Comparison of ENCODE assay signal across 1 cellular context in genomic region chr17:36641877-36642845, GRCh38.
TF ChIP-seq lines count a peak whose summit lies in the region.

No MANE protein-coding gene starts in this region.

TF ChIP-seq in HEK293, 187 proteins besides CTCF, POLR2A, EP300 and RAD21 (continued from another document and continues in another):
- TF ChIP-seq KLF16 (tag by site-specific recombination; IDR thresholded peaks at IDR 0.05) (peak; percentile 14; the same call in 1 of the 2 replicates), HOXD13 (CRISPR knock-in tag; IDR thresholded peaks at IDR 0.05; ENCODE audit: borderline replicate concordance) (no peak), MYNN (tag by site-specific recombination; IDR thresholded peaks at IDR 0.05; ENCODE audit: borderline replicate concordance) (no peak), ZNF433 (tag by site-specific recombination; IDR thresholded peaks at IDR 0.05; ENCODE audit: low read depth) (no peak), MEIS1 (CRISPR knock-in tag; IDR thresholded peaks at IDR 0.05; ENCODE audit: borderline replicate concordance) (no peak), ZNF324 (tag by site-specific recombination; IDR thresholded peaks at IDR 0.05) (no peak), ZNF639 (tag by site-specific recombination; IDR thresholded peaks at IDR 0.05) (no peak), ZNF701 (tag by site-specific recombination; IDR thresholded peaks at IDR 0.05) (no peak), EGR2 (tag by site-specific recombination; IDR thresholded peaks at IDR 0.05; ENCODE audit: low read depth) (peak; percentile 82), ZNF157 (tag by site-specific recombination; IDR thresholded peaks at IDR 0.05) (no peak), ZNF623 (tag by site-specific recombination; IDR thresholded peaks at IDR 0.05) (no peak), ZNF184 (tag by site-specific recombination; IDR thresholded peaks at IDR 0.05) (no peak), BCL11B (tag by site-specific recombination; IDR thresholded peaks at IDR 0.05; ENCODE audit: low read depth) (no peak), SP3 (tag by site-specific recombination; IDR thresholded peaks at IDR 0.05) (peak; percentile 62), MZF1 (tag by site-specific recombination; IDR thresholded peaks at IDR 0.05; ENCODE audit: borderline replicate concordance) (0 out of 2 replicates have a peak, but pooled peaks have one; percentile 24), ZNF2 (tag by site-specific recombination; IDR thresholded peaks at IDR 0.05) (no peak), SCRT1 (tag by site-specific recombination; IDR thresholded peaks at IDR 0.05; ENCODE audit: borderline replicate concordance) (peak; percentile 39; the same call in 1 of the 2 replicates), KLF9 (tag by site-specific recombination; IDR thresholded peaks at IDR 0.05; ENCODE audit: low read depth) (no peak), ZNF558 (tag by site-specific recombination; IDR thresholded peaks at IDR 0.05) (no peak), ZNF747 (tag by site-specific recombination; IDR thresholded peaks at IDR 0.05) (no peak), ZIC2 (tag by site-specific recombination; IDR thresholded peaks at IDR 0.05) (0 out of 2 replicates have a peak, but pooled peaks have one; percentile 32), ZNF341 (tag by site-specific recombination; IDR thresholded peaks at IDR 0.05; ENCODE audit: low read depth) (peak; percentile 63; the same call in 1 of the 2 replicates), ZNF626 (tag by site-specific recombination; IDR thresholded peaks at IDR 0.05) (no peak), YY2 (tag by site-specific recombination; IDR thresholded peaks at IDR 0.05) (no peak), KLF1 (tag by site-specific recombination; IDR thresholded peaks at IDR 0.05) (peak; percentile 95), ZNF266 (tag by site-specific recombination; IDR thresholded peaks at IDR 0.05; ENCODE audit: low read depth) (no peak), ZBTB20 (tag by site-specific recombination; IDR thresholded peaks at IDR 0.05) (peak; percentile 58), ZNF423 (tag by site-specific recombination; IDR thresholded peaks at IDR 0.05) (peak; percentile 7; the same call in 1 of the 2 replicates), ZEB2 (tag by site-specific recombination; IDR thresholded peaks at IDR 0.05) (no peak), PATZ1 (tag by site-specific recombination; IDR thresholded peaks at IDR 0.05) (no peak; the same call in none of the 2 replicates), ZNF394 (tag by site-specific recombination; IDR thresholded peaks at IDR 0.05; ENCODE audit: borderline replicate concordance) (no peak), ZFP69B (tag by site-specific recombination; IDR thresholded peaks at IDR 0.05) (no peak), ZNF24 (tag by site-specific recombination; IDR thresholded peaks at IDR 0.05) (no peak), ZNF76 (tag by site-specific recombination; IDR thresholded peaks at IDR 0.05; ENCODE audit: borderline replicate concordance, low read depth) (no peak), ZFP37 (tag by site-specific recombination; IDR thresholded peaks at IDR 0.05) (no peak), ZNF785 (tag by site-specific recombination; IDR thresholded peaks at IDR 0.05) (no peak), SETDB1 (IDR thresholded peaks at IDR 0.05; ENCODE audit: insufficient read length, low read length) (no peak), ZNF561 (tag by site-specific recombination; IDR thresholded peaks at IDR 0.05; ENCODE audit: borderline replicate concordance) (no peak), GLIS2 (tag by site-specific recombination; IDR thresholded peaks at IDR 0.05) (peak; percentile 13; the same call in 1 of the 2 replicates), KLF8 (tag by site-specific recombination; IDR thresholded peaks at IDR 0.05) (no peak; the same call in 1 of the 2 replicates), ZNF23 (tag by site-specific recombination; IDR thresholded peaks at IDR 0.05; ENCODE audit: borderline replicate concordance) (no peak), ZNF19 (tag by site-specific recombination; IDR thresholded peaks at IDR 0.05; ENCODE audit: low read depth) (no peak), ZNF473 (tag by site-specific recombination; IDR thresholded peaks at IDR 0.05) (no peak), ZNF529 (tag by site-specific recombination; IDR thresholded peaks at IDR 0.05; ENCODE audit: insufficient replicate concordance) (no peak), SP2 (tag by site-specific recombination; IDR thresholded peaks at IDR 0.05) (peak; percentile 15; the same call in 1 of the 2 replicates), ZFP3 (tag by site-specific recombination; IDR thresholded peaks at IDR 0.05; ENCODE audit: low read depth) (no peak), ZNF624 (tag by site-specific recombination; IDR thresholded peaks at IDR 0.05) (no peak), ZNF335 (tag by site-specific recombination; conservative IDR thresholded peaks at IDR 0.05) (peak; percentile 53), ZNF354C (tag by site-specific recombination; IDR thresholded peaks at IDR 0.05; ENCODE audit: borderline replicate concordance, low read depth) (no peak), ZNF521 (tag by site-specific recombination; IDR thresholded peaks at IDR 0.05) (no peak), ZNF169 (tag by site-specific recombination; IDR thresholded peaks at IDR 0.05) (no peak), ZNF768 (tag by site-specific recombination; IDR thresholded peaks at IDR 0.05) (no peak), ZNF670 (tag by site-specific recombination; IDR thresholded peaks at IDR 0.05; ENCODE audit: low read depth) (no peak), OSR2 (tag by site-specific recombination; IDR thresholded peaks at IDR 0.05) (no peak; the same call in 1 of the 2 replicates), GLIS1 (tag by site-specific recombination; IDR thresholded peaks at IDR 0.05) (no peak), ZSCAN30 (tag by site-specific recombination; IDR thresholded peaks at IDR 0.05) (no peak), ZNF146 (tag by site-specific recombination; IDR thresholded peaks at IDR 0.05) (no peak)
- TF ChIP-seq, protein P1, sequence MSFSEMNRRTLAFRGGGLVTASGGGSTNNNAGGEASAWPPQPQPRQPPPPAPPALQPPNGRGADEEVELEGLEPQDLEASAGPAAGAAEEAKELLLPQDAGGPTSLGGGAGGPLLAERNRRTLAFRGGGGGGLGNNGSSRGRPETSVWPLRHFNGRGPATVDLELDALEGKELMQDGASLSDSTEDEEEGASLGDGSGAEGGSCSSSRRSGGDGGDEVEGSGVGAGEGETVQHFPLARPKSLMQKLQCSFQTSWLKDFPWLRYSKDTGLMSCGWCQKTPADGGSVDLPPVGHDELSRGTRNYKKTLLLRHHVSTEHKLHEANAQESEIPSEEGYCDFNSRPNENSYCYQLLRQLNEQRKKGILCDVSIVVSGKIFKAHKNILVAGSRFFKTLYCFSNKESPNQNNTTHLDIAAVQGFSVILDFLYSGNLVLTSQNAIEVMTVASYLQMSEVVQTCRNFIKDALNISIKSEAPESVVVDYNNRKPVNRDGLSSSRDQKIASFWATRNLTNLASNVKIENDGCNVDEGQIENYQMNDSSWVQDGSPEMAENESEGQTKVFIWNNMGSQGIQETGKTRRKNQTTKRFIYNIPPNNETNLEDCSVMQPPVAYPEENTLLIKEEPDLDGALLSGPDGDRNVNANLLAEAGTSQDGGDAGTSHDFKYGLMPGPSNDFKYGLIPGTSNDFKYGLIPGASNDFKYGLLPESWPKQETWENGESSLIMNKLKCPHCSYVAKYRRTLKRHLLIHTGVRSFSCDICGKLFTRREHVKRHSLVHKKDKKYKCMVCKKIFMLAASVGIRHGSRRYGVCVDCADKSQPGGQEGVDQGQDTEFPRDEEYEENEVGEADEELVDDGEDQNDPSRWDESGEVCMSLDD (tag by site-specific recombination; IDR thresholded peaks at IDR 0.05) = peak; percentile 30; the same call in 1 of the 2 replicates
- TF ChIP-seq, protein P2, sequence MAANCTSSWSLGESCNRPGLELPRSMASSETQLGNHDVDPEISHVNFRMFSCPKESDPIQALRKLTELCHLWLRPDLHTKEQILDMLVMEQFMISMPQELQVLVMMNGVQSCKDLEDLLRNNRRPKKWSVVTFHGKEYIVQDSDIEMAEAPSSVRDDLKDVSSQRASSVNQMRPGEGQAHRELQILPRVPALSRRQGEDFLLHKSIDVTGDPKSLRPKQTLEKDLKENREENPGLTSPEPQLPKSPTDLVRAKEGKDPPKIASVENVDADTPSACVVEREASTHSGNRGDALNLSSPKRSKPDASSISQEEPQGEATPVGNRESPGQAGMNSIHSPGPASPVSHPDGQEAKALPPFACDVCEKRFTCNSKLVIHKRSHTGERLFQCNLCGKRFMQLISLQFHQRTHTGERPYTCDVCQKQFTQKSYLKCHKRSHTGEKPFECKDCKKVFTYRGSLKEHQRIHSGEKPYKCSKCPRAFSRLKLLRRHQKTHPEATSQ (tag by site-specific recombination; IDR thresholded peaks at IDR 0.05) = no peak
- TF ChIP-seq, protein P3, sequence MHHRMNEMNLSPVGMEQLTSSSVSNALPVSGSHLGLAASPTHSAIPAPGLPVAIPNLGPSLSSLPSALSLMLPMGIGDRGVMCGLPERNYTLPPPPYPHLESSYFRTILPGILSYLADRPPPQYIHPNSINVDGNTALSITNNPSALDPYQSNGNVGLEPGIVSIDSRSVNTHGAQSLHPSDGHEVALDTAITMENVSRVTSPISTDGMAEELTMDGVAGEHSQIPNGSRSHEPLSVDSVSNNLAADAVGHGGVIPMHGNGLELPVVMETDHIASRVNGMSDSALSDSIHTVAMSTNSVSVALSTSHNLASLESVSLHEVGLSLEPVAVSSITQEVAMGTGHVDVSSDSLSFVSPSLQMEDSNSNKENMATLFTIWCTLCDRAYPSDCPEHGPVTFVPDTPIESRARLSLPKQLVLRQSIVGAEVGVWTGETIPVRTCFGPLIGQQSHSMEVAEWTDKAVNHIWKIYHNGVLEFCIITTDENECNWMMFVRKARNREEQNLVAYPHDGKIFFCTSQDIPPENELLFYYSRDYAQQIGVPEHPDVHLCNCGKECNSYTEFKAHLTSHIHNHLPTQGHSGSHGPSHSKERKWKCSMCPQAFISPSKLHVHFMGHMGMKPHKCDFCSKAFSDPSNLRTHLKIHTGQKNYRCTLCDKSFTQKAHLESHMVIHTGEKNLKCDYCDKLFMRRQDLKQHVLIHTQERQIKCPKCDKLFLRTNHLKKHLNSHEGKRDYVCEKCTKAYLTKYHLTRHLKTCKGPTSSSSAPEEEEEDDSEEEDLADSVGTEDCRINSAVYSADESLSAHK (tag by site-specific recombination; IDR thresholded peaks at IDR 0.05) = no peak
- TF ChIP-seq, protein P4, sequence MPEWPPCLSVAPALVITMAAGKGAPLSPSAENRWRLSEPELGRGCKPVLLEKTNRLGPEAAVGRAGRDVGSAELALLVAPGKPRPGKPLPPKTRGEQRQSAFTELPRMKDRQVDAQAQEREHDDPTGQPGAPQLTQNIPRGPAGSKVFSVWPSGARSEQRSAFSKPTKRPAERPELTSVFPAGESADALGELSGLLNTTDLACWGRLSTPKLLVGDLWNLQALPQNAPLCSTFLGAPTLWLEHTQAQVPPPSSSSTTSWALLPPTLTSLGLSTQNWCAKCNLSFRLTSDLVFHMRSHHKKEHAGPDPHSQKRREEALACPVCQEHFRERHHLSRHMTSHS (tag by site-specific recombination; IDR thresholded peaks at IDR 0.05) = no peak
- TF ChIP-seq, protein P5, sequence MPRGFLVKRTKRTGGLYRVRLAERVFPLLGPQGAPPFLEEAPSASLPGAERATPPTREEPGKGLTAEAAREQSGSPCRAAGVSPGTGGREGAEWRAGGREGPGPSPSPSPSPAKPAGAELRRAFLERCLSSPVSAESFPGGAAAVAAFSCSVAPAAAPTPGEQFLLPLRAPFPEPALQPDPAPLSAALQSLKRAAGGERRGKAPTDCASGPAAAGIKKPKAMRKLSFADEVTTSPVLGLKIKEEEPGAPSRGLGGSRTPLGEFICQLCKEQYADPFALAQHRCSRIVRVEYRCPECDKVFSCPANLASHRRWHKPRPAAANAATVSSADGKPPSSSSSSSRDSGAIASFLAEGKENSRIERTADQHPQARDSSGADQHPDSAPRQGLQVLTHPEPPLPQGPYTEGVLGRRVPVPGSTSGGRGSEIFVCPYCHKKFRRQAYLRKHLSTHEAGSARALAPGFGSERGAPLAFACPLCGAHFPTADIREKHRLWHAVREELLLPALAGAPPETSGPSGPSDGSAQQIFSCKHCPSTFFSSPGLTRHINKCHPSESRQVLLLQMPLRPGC (tag by site-specific recombination; IDR thresholded peaks at IDR 0.05) = no peak
- TF ChIP-seq, protein P6, sequence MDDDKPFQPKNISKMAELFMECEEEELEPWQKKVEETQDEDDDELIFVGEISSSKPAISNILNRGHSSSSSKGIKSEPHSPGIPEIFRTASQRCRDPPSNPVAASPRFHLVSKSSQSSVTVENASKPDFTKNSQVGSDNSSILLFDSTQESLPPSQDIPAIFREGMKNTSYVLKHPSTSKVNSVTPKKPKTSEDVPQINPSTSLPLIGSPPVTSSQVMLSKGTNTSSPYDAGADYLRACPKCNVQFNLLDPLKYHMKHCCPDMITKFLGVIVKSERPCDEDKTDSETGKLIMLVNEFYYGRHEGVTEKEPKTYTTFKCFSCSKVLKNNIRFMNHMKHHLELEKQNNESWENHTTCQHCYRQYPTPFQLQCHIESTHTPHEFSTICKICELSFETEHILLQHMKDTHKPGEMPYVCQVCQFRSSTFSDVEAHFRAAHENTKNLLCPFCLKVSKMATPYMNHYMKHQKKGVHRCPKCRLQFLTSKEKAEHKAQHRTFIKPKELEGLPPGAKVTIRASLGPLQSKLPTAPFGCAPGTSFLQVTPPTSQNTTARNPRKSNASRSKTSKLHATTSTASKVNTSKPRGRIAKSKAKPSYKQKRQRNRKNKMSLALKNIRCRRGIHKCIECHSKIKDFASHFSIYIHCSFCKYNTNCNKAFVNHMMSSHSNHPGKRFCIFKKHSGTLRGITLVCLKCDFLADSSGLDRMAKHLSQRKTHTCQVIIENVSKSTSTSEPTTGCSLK (tag by site-specific recombination; IDR thresholded peaks at IDR 0.05) = no peak
